Comparison of ENCODE assay signal across 9 cellular contexts in the genomic region with DNA sequence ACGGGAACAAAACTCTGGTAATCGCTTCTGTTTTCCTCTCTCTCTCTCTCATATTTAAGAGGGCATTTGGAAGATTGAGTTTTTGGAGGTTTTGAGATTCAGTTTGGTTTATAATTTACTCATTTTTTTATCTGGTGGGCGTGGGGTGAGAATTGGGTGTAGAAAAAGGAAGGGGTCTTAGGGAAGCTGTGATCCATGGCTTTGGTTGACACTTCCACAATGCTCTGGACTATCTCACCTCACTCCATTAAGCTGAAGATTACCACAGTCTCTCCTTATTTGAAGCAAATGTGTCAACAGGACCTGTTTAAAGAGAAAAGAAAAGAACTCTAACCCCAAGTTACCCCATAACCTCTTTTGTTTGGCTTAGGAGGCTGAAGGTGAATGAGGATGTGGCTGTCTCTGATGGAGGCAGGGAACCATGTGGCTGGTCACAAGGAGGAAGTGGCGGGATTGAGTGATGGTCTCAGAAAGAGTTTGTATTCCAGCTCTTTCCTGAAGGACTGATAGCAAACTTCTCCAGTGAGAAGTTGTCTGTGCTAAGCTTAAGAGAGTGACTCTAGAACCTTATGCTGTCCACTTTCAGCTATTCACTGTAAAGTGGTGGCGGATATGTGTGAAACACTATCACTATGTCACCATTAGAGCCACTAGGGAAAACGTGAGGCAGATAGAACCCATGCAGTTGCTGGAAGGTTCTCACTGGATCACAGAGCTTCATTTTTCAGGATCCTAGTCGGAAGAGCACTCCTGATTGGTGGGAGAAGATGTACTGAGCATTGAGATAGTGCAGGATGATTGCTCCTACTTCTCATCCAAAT. TPM values are rescaled to one million over a fixed set of nuclear protein-coding genes. Genes with fewer than 3 reads are reported as not detected.
DNase-seq lines count a peak whose midpoint lies in the region; ATAC-seq and TF ChIP-seq lines count a peak whose summit lies in the region.
"Had no signal": no experiment of that assay in that cellular context is flagged by ENCODE, and none has a peak within 500 bp of the region (broad histone marks: within the 10 kb centered on the region; RNA-seq: fewer than 3 reads in every experiment).

No MANE protein-coding gene starts in this region.

- H3K27ac ChIP-seq in OCI-LY1 (ENCODE audit: low read depth, low read length, poor library complexity, severe bottlenecking) = peak overlapping the region; percentile 89

- no peaks in the 10 kb centered on the region for H3K36me3 Mint-ChIP-seq in activated naive CD4-positive, alpha-beta T cell treated with anti-CD3 and anti-CD28 coated beads, Interleukin-2, amount 50 U/mL, for 24 hours
- H3K36me3 Mint-ChIP-seq in activated naive CD4-positive, alpha-beta T cell treated with anti-CD3 and anti-CD28 coated beads, Interleukin-2, amount 50 U/mL, for 72 hours = peaks cover 8 to 15% of the 10 kb centered on the region in 2 donors
- H3K36me3 Mint-ChIP-seq in chondrocyte (ENCODE audit: low read depth) = peaks cover 2% of the 10 kb centered on the region
- no peaks in the 10 kb centered on the region for H3K36me3 Mint-ChIP-seq in Caco-2 (ENCODE audit: insufficient read depth, unreplicated experiment)

- no peak for DNase-seq in activated naive CD4-positive, alpha-beta T cell treated with anti-CD3 and anti-CD28 coated beads, Interleukin-2, amount 50 U/mL, for 72 hours (ENCODE audit: low spot score in 2 of 2)
- DNase-seq in chondrocyte (ENCODE audit: low spot score) (no peak), NK-92 (lab: John Stamatoyannopoulos, UW; ENCODE audit: unreplicated experiment) (no peak), Caco-2 (no peak)

- POLR2A ChIA-PET in Caco-2 (lab: Charles Lee) = no interaction called here

- no TSS peak for BruUV-seq in Caco-2 (replicated peaks; lab: Mats Ljungman, UMichigan)

- intact Hi-C loops in Caco-2 (cut with micrococcal nuclease; ENCODE audit: unreplicated experiment) = no loop called here

- peaks cover 58% of the 10 kb centered on the region for H3K79me2 ChIP-seq in OCI-LY1 (ENCODE audit: insufficient read depth, low read length)

- ATAC-seq in activated naive CD4-positive, alpha-beta T cell treated with anti-CD3 and anti-CD28 coated beads, Interleukin-2, amount 50 U/mL, for 72 hours = no peak
- no peak for ATAC-seq in esophagus mucosa

- H3K27me3 ChIP-seq in OCI-LY1 (ENCODE audit: insufficient read depth, low read length) (no peaks in the 10 kb centered on the region), mucosa of stomach (ENCODE audit: control insufficient read depth, insufficient read depth, low read length) (peaks cover 30% of the 10 kb centered on the region), Caco-2 (replicated peaks; ENCODE audit: control insufficient read depth, insufficient read depth, low read length) (no peaks in the 10 kb centered on the region)

- H3K4me2 ChIP-seq in OCI-LY1 (ENCODE audit: low read length) = peak overlapping the region; percentile 88

- H3F3A ChIP-seq in OCI-LY1 (ENCODE audit: insufficient read depth, low read length) = 0 out of 2 replicates have a peak, but pooled peaks cover 5% of the 10 kb centered on the region

- TF ChIP-seq CTCF in OCI-LY1 (IDR thresholded peaks at IDR 0.05; ENCODE audit: low read length) = no peak
- no peak for TF ChIP-seq CTCF in chondrocyte (IDR thresholded peaks at IDR 0.05)
- no peak for TF ChIP-seq CTCF in Caco-2 (IDR thresholded peaks at IDR 0.05; ENCODE audit: insufficient read depth in 1 of 2, low read depth in 1 of 2, low read length in 1 of 2, severe bottlenecking in 1 of 2, unreplicated experiment in 1 of 2)

- H3K4me3 Mint-ChIP-seq in activated naive CD4-positive, alpha-beta T cell treated with anti-CD3 and anti-CD28 coated beads, Interleukin-2, amount 50 U/mL, for 24 hours = peak overlapping the region; percentile 48
- H3K4me3 Mint-ChIP-seq in chondrocyte (ENCODE audit: unreplicated experiment) (peak overlapping the region; percentile 62), Caco-2 (ENCODE audit: unreplicated experiment) (no peak overlapping the region)

- no peak overlapping the region for H3K27ac Mint-ChIP-seq in activated naive CD4-positive, alpha-beta T cell treated with anti-CD3 and anti-CD28 coated beads, Interleukin-2, amount 50 U/mL, for 24 hours
- H3K27ac Mint-ChIP-seq in activated naive CD4-positive, alpha-beta T cell treated with anti-CD3 and anti-CD28 coated beads, Interleukin-2, amount 50 U/mL, for 72 hours = no peak overlapping the region
- H3K27ac Mint-ChIP-seq in chondrocyte (ENCODE audit: unreplicated experiment) (no peak overlapping the region), Caco-2 (ENCODE audit: unreplicated experiment) (no peak overlapping the region)

- H3K4me1 ChIP-seq in OCI-LY1 (ENCODE audit: insufficient read depth, low read length, severe bottlenecking) (peaks cover 35% of the 10 kb centered on the region), mucosa of stomach (ENCODE audit: control insufficient read depth, insufficient read depth, low read length) (no peaks in the 10 kb centered on the region), Caco-2 (no peaks in the 10 kb centered on the region)

- H3K9me3 ChIP-seq in OCI-LY1 (ENCODE audit: low read length) = peaks cover 6% of the 10 kb centered on the region
- no peaks in the 10 kb centered on the region for H3K9me3 ChIP-seq in mucosa of stomach (ENCODE audit: control insufficient read depth, low read length)
- H3K9me3 ChIP-seq in Caco-2 = no peaks in the 10 kb centered on the region

- no peaks in the 10 kb centered on the region for H3K9me2 ChIP-seq in OCI-LY1 (ENCODE audit: low read depth, low read length)

- H3K4me3 ChIP-seq in OCI-LY1 (ENCODE audit: low read depth, low read length, poor library complexity, severe bottlenecking) = peak overlapping the region; percentile 96
- no peak overlapping the region for H3K4me3 ChIP-seq in mucosa of stomach (ENCODE audit: low read length)
- H3K4me3 ChIP-seq in Caco-2 (ENCODE audit: low read depth, low read length) = no peak overlapping the region

- H3K4me1 Mint-ChIP-seq in activated naive CD4-positive, alpha-beta T cell treated with anti-CD3 and anti-CD28 coated beads, Interleukin-2, amount 50 U/mL, for 24 hours = peaks cover 16% of the 10 kb centered on the region
- H3K4me1 Mint-ChIP-seq in chondrocyte (ENCODE audit: low read depth) (peaks cover 16% of the 10 kb centered on the region), Caco-2 (ENCODE audit: low read depth, unreplicated experiment) (no peaks in the 10 kb centered on the region)

- CTCF ChIA-PET in Caco-2 (lab: Charles Lee) = no interaction called here

- no peak overlapping the region for H2AFZ ChIP-seq in OCI-LY1 (ENCODE audit: low read length)

- H3K27me3 Mint-ChIP-seq in activated naive CD4-positive, alpha-beta T cell treated with anti-CD3 and anti-CD28 coated beads, Interleukin-2, amount 50 U/mL, for 24 hours = peaks cover 36% of the 10 kb centered on the region
- H3K27me3 Mint-ChIP-seq in chondrocyte (ENCODE audit: low read depth) (peaks cover 48% of the 10 kb centered on the region), Caco-2 (ENCODE audit: insufficient read depth, unreplicated experiment) (no peaks in the 10 kb centered on the region)

- H3K9me3 Mint-ChIP-seq in activated naive CD4-positive, alpha-beta T cell treated with anti-CD3 and anti-CD28 coated beads, Interleukin-2, amount 50 U/mL, for 24 hours = no peaks in the 10 kb centered on the region
- H3K9me3 Mint-ChIP-seq in activated naive CD4-positive, alpha-beta T cell treated with anti-CD3 and anti-CD28 coated beads, Interleukin-2, amount 50 U/mL, for 72 hours = no peaks in the 10 kb centered on the region
- H3K9me3 Mint-ChIP-seq in chondrocyte (ENCODE audit: low read depth) (no peaks in the 10 kb centered on the region), Caco-2 (ENCODE audit: unreplicated experiment) (no peaks in the 10 kb centered on the region)

- H3K36me3 ChIP-seq in OCI-LY1 (ENCODE audit: insufficient read depth, low read length) (peaks cover 63% of the 10 kb centered on the region), mucosa of stomach (ENCODE audit: control insufficient read depth, insufficient read depth, low read length) (no peaks in the 10 kb centered on the region), Caco-2 (ENCODE audit: control insufficient read depth, insufficient read depth, low read length) (no peaks in the 10 kb centered on the region)

- no peaks in the 10 kb centered on the region for H4K20me1 ChIP-seq in OCI-LY1 (ENCODE audit: insufficient read depth, low read length)

- H3K9ac ChIP-seq in OCI-LY1 (ENCODE audit: low read length) = peak overlapping the region; percentile 95
- peak overlapping the region; percentile 34 for H3K9ac ChIP-seq in mucosa of stomach (ENCODE audit: low read length)

RNA-seq across cellular contexts. Expression of a gene that starts 0.9 kb away (rescaled TPM):
- total RNA-seq in activated naive CD4-positive, alpha-beta T cell treated with anti-CD3 and anti-CD28 coated beads, Interleukin-2, amount 50 U/mL, for 72 hours = not detected
- total RNA-seq in chondrocyte (not detected in 3 replicates), Caco-2 (2022) (not detected in 2 replicates), esophagus mucosa (not detected)
- total RNA-seq: bronchial epithelial cell had no signal
